31 cellular contexts compared by ENCODE assay signal in genomic region chr1:14067036-14067435, GRCh38.
"Had no signal": no experiment of that assay in that cellular context is flagged by ENCODE, and none has a peak within 500 bp of the region (broad histone marks: within the 10 kb centered on the region; RNA-seq: fewer than 3 reads in every experiment).

No MANE protein-coding gene starts in this region.

- H3K27ac ChIP-seq: adrenal gland, body of pancreas, brain microvascular endothelial cell, breast epithelium, VCaP had no signal

- H3K4me3 ChIP-seq: adrenal gland, body of pancreas, breast epithelium had no signal

- H3K27me3 ChIP-seq: adrenal gland, body of pancreas, brain microvascular endothelial cell, breast epithelium had no signal

- DNase-seq: activated B cell treated with CpG ODN at 0.5 μM for 24 hours; activated CD4-positive, alpha-beta memory T cell treated with anti-CD3 and anti-CD28 coated beads for 36 hours; activated CD4-positive, alpha-beta T cell treated with anti-CD3 and anti-CD28 coated beads for 4 hours; activated CD4-positive, alpha-beta T cell treated with anti-CD3 and anti-CD28 coated beads, Interleukin-2, amount 10 ng/mL, durations not matched to agents 24 days and 14 days; activated CD4-positive, alpha-beta T cell treated with anti-CD3 and anti-CD28 coated beads, Interleukin-2, amount 50 U/mL, for 1 hour; activated CD4-positive, alpha-beta T cell treated with anti-CD3 and anti-CD28 coated beads, Interleukin-2, amount 50 U/mL, for 4 hours; activated CD4-positive, CD25-positive, alpha-beta regulatory T cell treated with anti-CD3 and anti-CD28 coated beads, Interleukin-2, amount 50 U/mL, for 72 hours; activated CD8-positive, alpha-beta memory T cell treated with anti-CD3 and anti-CD28 coated beads, Interleukin-2, amount 50 U/mL, for 4 hours; activated CD8-positive, alpha-beta T cell treated with anti-CD3 and anti-CD28 coated beads for 36 hours; activated effector memory CD4-positive, alpha-beta T cell treated with anti-CD3 and anti-CD28 coated beads, Interleukin-2, amount 50 U/mL, for 16 hours; activated gamma-delta T cell treated with Interleukin-2 at 50 U/mL for 16 hours; activated naive CD4-positive, alpha-beta T cell; activated naive CD4-positive, alpha-beta T cell treated with anti-CD3 and anti-CD28 coated beads for 36 hours; activated naive CD4-positive, alpha-beta T cell treated with anti-CD3 and anti-CD28 coated beads, Interleukin-2, amount 50 U/mL, for 16 hours; activated naive CD8-positive, alpha-beta T cell treated with anti-CD3 and anti-CD28 coated beads for 36 hours; activated T-cell treated with anti-CD3 and anti-CD28 coated beads for 4 hours; activated T-cell treated with anti-CD3 and anti-CD28 coated beads, Interleukin-2, amount 50 U/mL, for 1 hour; activated T-cell treated with anti-CD3 and anti-CD28 coated beads, Interleukin-2, amount 50 U/mL, for 4 hours; activated T-cell treated with anti-CD3 and anti-CD28 coated beads, Interleukin-2, amount 50 U/mL, for 72 hours; adrenal gland; amniotic stem cell; aorta; body of pancreas; brain microvascular endothelial cell; central memory CD4-positive, alpha-beta T cell; T-cell; T-helper 17 cell had no signal

- ATAC-seq: activated CD8-positive, alpha-beta T cell treated with anti-CD3 and anti-CD28 coated beads for 36 hours; activated naive CD4-positive, alpha-beta T cell treated with anti-CD3 and anti-CD28 coated beads, Interleukin-2, amount 50 U/mL, for 72 hours; activated T-cell treated with anti-CD3 and anti-CD28 coated beads, Interleukin-2, amount 50 U/mL, for 4 hours; activated T-cell treated with anti-CD3 and anti-CD28 coated beads, Interleukin-2, amount 50 U/mL, for 72 hours; activated T-helper 17 cell treated with anti-CD3 and anti-CD28 coated beads, Interleukin-2, amount 50 U/mL, for 72 hours; body of pancreas; T-cell; T-helper 17 cell had no signal

- H3K4me1 ChIP-seq: adrenal gland, body of pancreas, breast epithelium had no signal

- H3K9me3 ChIP-seq: adrenal gland, body of pancreas, breast epithelium had no signal

- H3K36me3 ChIP-seq: adrenal gland, brain microvascular endothelial cell, breast epithelium had no signal
